19 cellular contexts compared by ENCODE assay signal in genomic region chr15:57692709-57693108, GRCh38. TPM values are rescaled to one million over a fixed set of nuclear protein-coding genes. Genes with fewer than 3 reads are reported as not detected.
DNase-seq lines count a peak whose midpoint lies in the region; ATAC-seq and TF ChIP-seq lines count a peak whose summit lies in the region.
"Had no signal": no experiment of that assay in that cellular context is flagged by ENCODE, and none has a peak within 500 bp of the region (broad histone marks: within the 10 kb centered on the region; RNA-seq: fewer than 3 reads in every experiment).

No MANE protein-coding gene starts in this region.

- TF ChIP-seq CTCF in astrocyte of the spinal cord (IDR thresholded peaks at IDR 0.05; ENCODE audit: low read depth, low read length), result no peak

- no peak for ATAC-seq in GM21786 (IDR thresholded peaks at IDR 0.05; ENCODE audit: unreplicated experiment)
- ATAC-seq: gastroesophageal sphincter, sciatic nerve had no signal

- DNase-seq in EL (peak; percentile 38), astrocyte of the spinal cord (ENCODE audit: low read depth, low spot score) (peak; percentile 63), fibroblast of the conjunctiva (ENCODE audit: low read depth) (peak; percentile 31), renal cortical epithelial cell (ENCODE audit: low read depth) (peak; percentile 46), NCI-H2171 (lab: John Stamatoyannopoulos, UW) (no peak), NCI-H524 treated with DMSO at 0.1 percent for 48 hours (lab: John Stamatoyannopoulos, UW) (no peak)
- no peak for DNase-seq in effector CD8-positive, alpha-beta T cell (lab: John Stamatoyannopoulos, UW)
- DNase-seq: activated gamma-delta T cell; effector CD4-positive, alpha-beta T cell; GF-D8; H7; NCI-H1694 treated with DMSO at 0.1 percent for 48 hours; NCI-H446; SHP77; stimulated activated CD4-positive, alpha-beta T cell treated with anti-CD3 and anti-CD28 coated beads, Interleukin-2, amount 100 ng/mL, for 48 hours had no signal

- no peak overlapping the region for H3K4me3 ChIP-seq in astrocyte of the spinal cord (ENCODE audit: low read depth, low read length)
- H3K4me3 ChIP-seq: gastroesophageal sphincter, neural progenitor cell had no signal

- in situ Hi-C loops in astrocyte of the spinal cord (cut with HindIII; ENCODE audit: low sequenced_read_pairs), result no loop called here

RNA-seq across cellular contexts. Expression of gene POLR2M, which starts 13.8 kb away (rescaled TPM):
- total RNA-seq in renal cortical epithelial cell, result 35.8 and 125 TPM in 2 replicates

Comparison
In these comparisons a context has a peak if more than half of its experiments do, and no peak if none do; other contexts are left out.
1. DNase-seq: peak in EL (single experiment), astrocyte of the spinal cord (single experiment), fibroblast of the conjunctiva (single experiment) and renal cortical epithelial cell (single experiment); none in NCI-H2171 (single experiment), effector CD8-positive, alpha-beta T cell (single experiment) and NCI-H524 treated with DMSO at 0.1 percent for 48 hours (single experiment).